Comparison of ENCODE assay signal across 1 cellular context in genomic region chr11:34492806-34493414, GRCh38.
TF ChIP-seq lines count a peak whose summit lies in the region.

No MANE protein-coding gene starts in this region.

TF ChIP-seq in HCT116, 20 proteins besides CTCF, POLR2A, EP300 and RAD21 (continued from another document):
- TF ChIP-seq REST (IDR thresholded peaks at IDR 0.05; ENCODE audit: low read depth) (no peak), MAX (IDR thresholded peaks at IDR 0.05) (0 out of 2 replicates have a peak, but pooled peaks have one; percentile 17), TCF7L2 (IDR thresholded peaks at IDR 0.05; ENCODE audit: borderline replicate concordance, extremely low read depth, insufficient read depth, insufficient read length) (no peak), POLR2AphosphoS5 (IDR thresholded peaks at IDR 0.05; ENCODE audit: low read depth, low read length) (no peak), SRF (IDR thresholded peaks at IDR 0.05; ENCODE audit: low read depth) (no peak), SP1 (IDR thresholded peaks at IDR 0.05; ENCODE audit: low read depth) (no peak), CBX3 (IDR thresholded peaks at IDR 0.05; ENCODE audit: low read depth) (no peak), EZH2 (IDR thresholded peaks at IDR 0.05) (no peak), ELF1 (IDR thresholded peaks at IDR 0.05; ENCODE audit: borderline replicate concordance, low read depth) (no peak), ZBTB33 (IDR thresholded peaks at IDR 0.05; ENCODE audit: extremely low read depth, insufficient replicate concordance, low read length) (no peak), CEBPB (IDR thresholded peaks at IDR 0.05; ENCODE audit: low read depth) (peak; percentile 28; the same call in 1 of the 2 replicates)
